Comparison of ENCODE assay signal across 11 cellular contexts in the genomic region with DNA sequence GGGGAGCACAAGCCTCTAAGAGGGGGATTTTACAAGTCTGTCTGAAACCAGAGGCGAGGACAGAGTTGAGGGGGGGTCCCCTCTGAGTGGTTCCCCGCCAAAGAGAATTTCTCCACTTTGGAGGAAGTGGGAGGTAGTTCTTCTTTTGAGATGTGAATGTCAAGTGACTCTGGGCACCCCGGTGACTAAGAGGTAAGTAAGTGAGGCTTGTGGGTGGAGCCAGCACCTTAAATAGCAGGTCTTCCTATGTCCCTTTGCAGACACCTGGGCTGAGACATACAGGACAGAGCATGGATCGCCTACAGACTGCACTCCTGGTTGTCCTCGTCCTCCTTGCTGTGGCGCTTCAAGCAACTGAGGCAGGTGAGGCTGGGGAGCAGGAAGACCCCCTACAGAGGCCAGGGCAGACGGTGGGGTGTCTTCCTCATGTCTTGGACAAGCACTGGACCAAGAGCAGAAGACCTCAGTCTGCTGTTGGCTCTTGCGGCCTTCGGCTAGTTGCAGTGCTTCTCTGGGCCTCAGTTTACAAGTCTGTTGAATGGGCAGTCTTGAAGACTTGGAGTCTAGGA. TPM values are rescaled to one million over a fixed set of nuclear protein-coding genes. Genes with fewer than 3 reads are reported as not detected.
DNase-seq lines count a peak whose midpoint lies in the region; ATAC-seq and TF ChIP-seq lines count a peak whose summit lies in the region.
"Had no signal": no experiment of that assay in that cellular context is flagged by ENCODE, and none has a peak within 500 bp of the region (broad histone marks: within the 10 kb centered on the region; RNA-seq: fewer than 3 reads in every experiment).

CCL22 (plus strand) TSS at position 257 of the 569 bp plus-strand sequence; CDS start at position 291, 34 bp downstream.

- peak; percentile 48 for ATAC-seq in GM19035 (IDR thresholded peaks at IDR 0.05; ENCODE audit: unreplicated experiment)
- ATAC-seq in HG03460 (IDR thresholded peaks at IDR 0.05; ENCODE audit: unreplicated experiment), result peak; percentile 59
- peak; percentile 54 for ATAC-seq in esophagus mucosa
- no peak for ATAC-seq in GM19328 (IDR thresholded peaks at IDR 0.05; ENCODE audit: unreplicated experiment)

- no peak for TF ChIP-seq CTCF in GM10266 (IDR thresholded peaks at IDR 0.05; ENCODE audit: control insufficient read depth, insufficient read depth, low read depth, missing control alignments)

- DNase-seq in GM10266 (ENCODE audit: extremely low spot score) (peak; percentile 71), NCI-H187 treated with DMSO at 0.1 percent for 48 hours (lab: John Stamatoyannopoulos, UW) (no peak), inferior parietal cortex (ENCODE audit: extremely low spot score) (no peak)
- DNase-seq in activated CD8-positive, alpha-beta memory T cell treated with anti-CD3 and anti-CD28 coated beads for 24 hours, result no peak
- DNase-seq: activated gamma-delta T cell treated with Interleukin-2 at 50 U/mL for 16 hours, Right ventricle myocardium superior had no signal

RNA-seq across cellular contexts. Expression of gene CCL22, which starts in this region (rescaled TPM):
- total RNA-seq in esophagus mucosa, result 0.20 TPM
- total RNA-seq: myocyte, Right ventricle myocardium superior had no signal

Comparison
In these comparisons a context has a peak if more than half of its experiments do, and no peak if none do; other contexts are left out.
1. Peak in ATAC-seq in esophagus mucosa; RNA of the gene not detected or under 1 TPM.